1 cellular context compared by ENCODE assay signal in the genomic region with DNA sequence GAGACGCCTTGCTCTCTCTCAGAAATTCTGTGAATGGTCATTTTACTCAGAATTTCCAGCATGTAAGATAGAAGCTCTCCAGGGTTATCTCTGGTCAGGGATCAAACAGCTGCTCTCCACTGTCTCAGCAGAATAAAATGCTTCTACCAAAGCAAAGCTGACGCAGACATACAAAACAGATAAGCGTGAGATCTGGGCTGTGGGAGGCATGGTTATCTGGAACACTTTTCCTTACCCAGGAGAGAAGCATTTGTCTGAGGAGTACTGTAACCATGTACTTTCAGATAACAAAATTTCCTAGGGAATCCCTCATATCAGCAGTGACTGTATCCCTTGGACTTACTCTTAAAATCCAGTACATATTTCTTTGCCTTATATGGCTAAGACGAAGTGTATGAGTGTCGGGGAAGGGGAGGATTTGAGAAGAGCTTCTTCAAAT.
TF ChIP-seq lines count a peak whose summit lies in the region.

No MANE protein-coding gene starts in this region.

TF ChIP-seq in K562, 482 proteins besides CTCF, POLR2A, EP300 and RAD21 (continued from another document and continues in another):
- TF ChIP-seq, protein P1, sequence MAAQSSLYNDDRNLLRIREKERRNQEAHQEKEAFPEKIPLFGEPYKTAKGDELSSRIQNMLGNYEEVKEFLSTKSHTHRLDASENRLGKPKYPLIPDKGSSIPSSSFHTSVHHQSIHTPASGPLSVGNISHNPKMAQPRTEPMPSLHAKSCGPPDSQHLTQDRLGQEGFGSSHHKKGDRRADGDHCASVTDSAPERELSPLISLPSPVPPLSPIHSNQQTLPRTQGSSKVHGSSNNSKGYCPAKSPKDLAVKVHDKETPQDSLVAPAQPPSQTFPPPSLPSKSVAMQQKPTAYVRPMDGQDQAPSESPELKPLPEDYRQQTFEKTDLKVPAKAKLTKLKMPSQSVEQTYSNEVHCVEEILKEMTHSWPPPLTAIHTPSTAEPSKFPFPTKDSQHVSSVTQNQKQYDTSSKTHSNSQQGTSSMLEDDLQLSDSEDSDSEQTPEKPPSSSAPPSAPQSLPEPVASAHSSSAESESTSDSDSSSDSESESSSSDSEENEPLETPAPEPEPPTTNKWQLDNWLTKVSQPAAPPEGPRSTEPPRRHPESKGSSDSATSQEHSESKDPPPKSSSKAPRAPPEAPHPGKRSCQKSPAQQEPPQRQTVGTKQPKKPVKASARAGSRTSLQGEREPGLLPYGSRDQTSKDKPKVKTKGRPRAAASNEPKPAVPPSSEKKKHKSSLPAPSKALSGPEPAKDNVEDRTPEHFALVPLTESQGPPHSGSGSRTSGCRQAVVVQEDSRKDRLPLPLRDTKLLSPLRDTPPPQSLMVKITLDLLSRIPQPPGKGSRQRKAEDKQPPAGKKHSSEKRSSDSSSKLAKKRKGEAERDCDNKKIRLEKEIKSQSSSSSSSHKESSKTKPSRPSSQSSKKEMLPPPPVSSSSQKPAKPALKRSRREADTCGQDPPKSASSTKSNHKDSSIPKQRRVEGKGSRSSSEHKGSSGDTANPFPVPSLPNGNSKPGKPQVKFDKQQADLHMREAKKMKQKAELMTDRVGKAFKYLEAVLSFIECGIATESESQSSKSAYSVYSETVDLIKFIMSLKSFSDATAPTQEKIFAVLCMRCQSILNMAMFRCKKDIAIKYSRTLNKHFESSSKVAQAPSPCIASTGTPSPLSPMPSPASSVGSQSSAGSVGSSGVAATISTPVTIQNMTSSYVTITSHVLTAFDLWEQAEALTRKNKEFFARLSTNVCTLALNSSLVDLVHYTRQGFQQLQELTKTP (IDR thresholded peaks at IDR 0.05; ENCODE audit: low read depth in 1 of 2, partially characterized antibody in 2 of 2): peak in 1 of 2 experiments; percentile 91
- no peak for TF ChIP-seq BDP1 (IDR thresholded peaks at IDR 0.05; ENCODE audit: insufficient read depth, insufficient read length)
- TF ChIP-seq NBN (IDR thresholded peaks at IDR 0.05; ENCODE audit: low read depth): peak; percentile 94
- TF ChIP-seq, protein P2, sequence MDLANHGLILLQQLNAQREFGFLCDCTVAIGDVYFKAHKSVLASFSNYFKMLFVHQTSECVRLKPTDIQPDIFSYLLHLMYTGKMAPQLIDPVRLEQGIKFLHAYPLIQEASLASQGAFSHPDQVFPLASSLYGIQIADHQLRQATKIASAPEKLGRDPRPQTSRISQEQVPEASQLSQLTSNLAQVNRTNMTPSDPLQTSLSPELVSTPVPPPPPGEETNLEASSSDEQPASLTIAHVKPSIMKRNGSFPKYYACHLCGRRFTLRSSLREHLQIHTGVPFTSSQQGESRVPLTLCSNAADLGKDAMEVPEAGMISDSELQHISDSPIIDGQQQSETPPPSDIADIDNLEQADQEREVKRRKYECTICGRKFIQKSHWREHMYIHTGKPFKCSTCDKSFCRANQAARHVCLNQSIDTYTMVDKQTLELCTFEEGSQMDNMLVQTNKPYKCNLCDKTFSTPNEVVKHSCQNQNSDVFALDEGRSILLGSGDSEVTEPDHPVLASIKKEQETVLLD (IDR thresholded peaks at IDR 0.05): peak; percentile 49; the same call in 1 of the 2 replicates
- peak; percentile 94 for TF ChIP-seq CC2D1A (IDR thresholded peaks at IDR 0.05)
- TF ChIP-seq ZNF507 (tag; conservative IDR thresholded peaks at IDR 0.05): no peak
- no peak for TF ChIP-seq FUS (optimal IDR thresholded peaks at IDR 0.05; ENCODE audit: low read depth, low read length)
- TF ChIP-seq MAZ (CRISPR knock-in tag; conservative IDR thresholded peaks at IDR 0.05 in 1 of 2, IDR thresholded peaks at IDR 0.05 in 1 of 2): peak; percentile 33 to 37; a peak in 1 of 4 replicates
- TF ChIP-seq, protein P3, sequence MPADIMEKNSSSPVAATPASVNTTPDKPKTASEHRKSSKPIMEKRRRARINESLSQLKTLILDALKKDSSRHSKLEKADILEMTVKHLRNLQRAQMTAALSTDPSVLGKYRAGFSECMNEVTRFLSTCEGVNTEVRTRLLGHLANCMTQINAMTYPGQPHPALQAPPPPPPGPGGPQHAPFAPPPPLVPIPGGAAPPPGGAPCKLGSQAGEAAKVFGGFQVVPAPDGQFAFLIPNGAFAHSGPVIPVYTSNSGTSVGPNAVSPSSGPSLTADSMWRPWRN (IDR thresholded peaks at IDR 0.05; ENCODE audit: low read depth): peak; percentile 64; the same call in 1 of the 2 replicates
- TF ChIP-seq, protein P4, sequence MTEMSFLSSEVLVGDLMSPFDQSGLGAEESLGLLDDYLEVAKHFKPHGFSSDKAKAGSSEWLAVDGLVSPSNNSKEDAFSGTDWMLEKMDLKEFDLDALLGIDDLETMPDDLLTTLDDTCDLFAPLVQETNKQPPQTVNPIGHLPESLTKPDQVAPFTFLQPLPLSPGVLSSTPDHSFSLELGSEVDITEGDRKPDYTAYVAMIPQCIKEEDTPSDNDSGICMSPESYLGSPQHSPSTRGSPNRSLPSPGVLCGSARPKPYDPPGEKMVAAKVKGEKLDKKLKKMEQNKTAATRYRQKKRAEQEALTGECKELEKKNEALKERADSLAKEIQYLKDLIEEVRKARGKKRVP (CRISPR knock-in tag; IDR thresholded peaks at IDR 0.05): 0 out of 2 replicates have a peak, but pooled peaks have one; percentile 55
- peak; percentile 91 for TF ChIP-seq MTA3 (IDR thresholded peaks at IDR 0.05; ENCODE audit: borderline replicate concordance)
- TF ChIP-seq RCOR1 (IDR thresholded peaks at IDR 0.05; ENCODE audit: borderline replicate concordance in 1 of 2, low read depth in 2 of 2, low read length in 2 of 2): peak; percentile 73 to 98; a peak in 3 of 4 replicates
- TF ChIP-seq CHD1 (IDR thresholded peaks at IDR 0.05; ENCODE audit: low read length): no peak
- TF ChIP-seq, protein P5, sequence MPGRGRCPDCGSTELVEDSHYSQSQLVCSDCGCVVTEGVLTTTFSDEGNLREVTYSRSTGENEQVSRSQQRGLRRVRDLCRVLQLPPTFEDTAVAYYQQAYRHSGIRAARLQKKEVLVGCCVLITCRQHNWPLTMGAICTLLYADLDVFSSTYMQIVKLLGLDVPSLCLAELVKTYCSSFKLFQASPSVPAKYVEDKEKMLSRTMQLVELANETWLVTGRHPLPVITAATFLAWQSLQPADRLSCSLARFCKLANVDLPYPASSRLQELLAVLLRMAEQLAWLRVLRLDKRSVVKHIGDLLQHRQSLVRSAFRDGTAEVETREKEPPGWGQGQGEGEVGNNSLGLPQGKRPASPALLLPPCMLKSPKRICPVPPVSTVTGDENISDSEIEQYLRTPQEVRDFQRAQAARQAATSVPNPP (IDR thresholded peaks at IDR 0.05; ENCODE audit: borderline replicate concordance, insufficient read depth, insufficient read length): no peak
- peak; percentile 39; the same call in 1 of the 2 replicates for TF ChIP-seq TARDBP (IDR thresholded peaks at IDR 0.05)
- TF ChIP-seq MYC (IDR thresholded peaks at IDR 0.05; ENCODE audit: low read depth, low read length): peak; percentile 48
- TF ChIP-seq MYC (CRISPR knock-in tag; IDR thresholded peaks at IDR 0.05; ENCODE audit: borderline replicate concordance, low read depth): no peak
- peak; percentile 80; the same call in 1 of the 2 replicates for TF ChIP-seq LEF1 (IDR thresholded peaks at IDR 0.05)
- peak; percentile 98 for TF ChIP-seq ARID1B (IDR thresholded peaks at IDR 0.05)
- TF ChIP-seq C11orf30 (IDR thresholded peaks at IDR 0.05; ENCODE audit: low read depth): peak; percentile 50
- TF ChIP-seq POLR2AphosphoS5 (IDR thresholded peaks at IDR 0.05; ENCODE audit: control insufficient read depth, insufficient read depth, low read depth, low read length): peak; percentile 95
- peak; percentile 41 for TF ChIP-seq ZFP36 (IDR thresholded peaks at IDR 0.05; ENCODE audit: low read depth, low read length, partially characterized antibody)
- peak; percentile 94 for TF ChIP-seq SMARCC2 (IDR thresholded peaks at IDR 0.05; ENCODE audit: low read depth)
- TF ChIP-seq, protein P6, sequence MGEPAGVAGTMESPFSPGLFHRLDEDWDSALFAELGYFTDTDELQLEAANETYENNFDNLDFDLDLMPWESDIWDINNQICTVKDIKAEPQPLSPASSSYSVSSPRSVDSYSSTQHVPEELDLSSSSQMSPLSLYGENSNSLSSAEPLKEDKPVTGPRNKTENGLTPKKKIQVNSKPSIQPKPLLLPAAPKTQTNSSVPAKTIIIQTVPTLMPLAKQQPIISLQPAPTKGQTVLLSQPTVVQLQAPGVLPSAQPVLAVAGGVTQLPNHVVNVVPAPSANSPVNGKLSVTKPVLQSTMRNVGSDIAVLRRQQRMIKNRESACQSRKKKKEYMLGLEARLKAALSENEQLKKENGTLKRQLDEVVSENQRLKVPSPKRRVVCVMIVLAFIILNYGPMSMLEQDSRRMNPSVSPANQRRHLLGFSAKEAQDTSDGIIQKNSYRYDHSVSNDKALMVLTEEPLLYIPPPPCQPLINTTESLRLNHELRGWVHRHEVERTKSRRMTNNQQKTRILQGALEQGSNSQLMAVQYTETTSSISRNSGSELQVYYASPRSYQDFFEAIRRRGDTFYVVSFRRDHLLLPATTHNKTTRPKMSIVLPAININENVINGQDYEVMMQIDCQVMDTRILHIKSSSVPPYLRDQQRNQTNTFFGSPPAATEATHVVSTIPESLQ (CRISPR knock-in tag; IDR thresholded peaks at IDR 0.05): no peak
- no peak for TF ChIP-seq ZNF165 (CRISPR knock-in tag; IDR thresholded peaks at IDR 0.05; ENCODE audit: borderline replicate concordance)
- peak; percentile 96 for TF ChIP-seq GATA2 (CRISPR knock-in tag; IDR thresholded peaks at IDR 0.05)
- TF ChIP-seq MBD2 (IDR thresholded peaks at IDR 0.05; ENCODE audit: borderline replicate concordance, low read depth): peak; percentile 65; the same call in 1 of the 2 replicates
- TF ChIP-seq, protein P7, sequence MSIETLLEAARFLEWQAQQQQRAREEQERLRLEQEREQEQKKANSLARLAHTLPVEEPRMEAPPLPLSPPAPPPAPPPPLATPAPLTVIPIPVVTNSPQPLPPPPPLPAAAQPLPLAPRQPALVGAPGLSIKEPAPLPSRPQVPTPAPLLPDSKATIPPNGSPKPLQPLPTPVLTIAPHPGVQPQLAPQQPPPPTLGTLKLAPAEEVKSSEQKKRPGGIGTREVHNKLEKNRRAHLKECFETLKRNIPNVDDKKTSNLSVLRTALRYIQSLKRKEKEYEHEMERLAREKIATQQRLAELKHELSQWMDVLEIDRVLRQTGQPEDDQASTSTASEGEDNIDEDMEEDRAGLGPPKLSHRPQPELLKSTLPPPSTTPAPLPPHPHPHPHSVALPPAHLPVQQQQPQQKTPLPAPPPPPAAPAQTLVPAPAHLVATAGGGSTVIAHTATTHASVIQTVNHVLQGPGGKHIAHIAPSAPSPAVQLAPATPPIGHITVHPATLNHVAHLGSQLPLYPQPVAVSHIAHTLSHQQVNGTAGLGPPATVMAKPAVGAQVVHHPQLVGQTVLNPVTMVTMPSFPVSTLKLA (conservative IDR thresholded peaks at IDR 0.05): peak; percentile 16 to 71; a peak in 2 of 4 replicates
- TF ChIP-seq, protein P8, sequence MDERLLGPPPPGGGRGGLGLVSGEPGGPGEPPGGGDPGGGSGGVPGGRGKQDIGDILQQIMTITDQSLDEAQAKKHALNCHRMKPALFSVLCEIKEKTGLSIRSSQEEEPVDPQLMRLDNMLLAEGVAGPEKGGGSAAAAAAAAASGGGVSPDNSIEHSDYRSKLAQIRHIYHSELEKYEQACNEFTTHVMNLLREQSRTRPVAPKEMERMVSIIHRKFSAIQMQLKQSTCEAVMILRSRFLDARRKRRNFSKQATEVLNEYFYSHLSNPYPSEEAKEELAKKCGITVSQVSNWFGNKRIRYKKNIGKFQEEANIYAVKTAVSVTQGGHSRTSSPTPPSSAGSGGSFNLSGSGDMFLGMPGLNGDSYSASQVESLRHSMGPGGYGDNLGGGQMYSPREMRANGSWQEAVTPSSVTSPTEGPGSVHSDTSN (CRISPR knock-in tag; IDR thresholded peaks at IDR 0.05; ENCODE audit: low read depth): no peak
- TF ChIP-seq, protein P8 (tag; conservative IDR thresholded peaks at IDR 0.05; ENCODE audit: low read depth): 0 out of 2 replicates have a peak, but pooled peaks have one; percentile 33
- peak; percentile 69; the same call in 1 of the 2 replicates for TF ChIP-seq ZNF212 (CRISPR knock-in tag; IDR thresholded peaks at IDR 0.05)
- TF ChIP-seq, protein P9, sequence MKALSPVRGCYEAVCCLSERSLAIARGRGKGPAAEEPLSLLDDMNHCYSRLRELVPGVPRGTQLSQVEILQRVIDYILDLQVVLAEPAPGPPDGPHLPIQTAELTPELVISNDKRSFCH (CRISPR knock-in tag; IDR thresholded peaks at IDR 0.05): no peak
- TF ChIP-seq, protein P9 (tag; IDR thresholded peaks at IDR 0.05): peak; percentile 32; the same call in 1 of the 2 replicates
- TF ChIP-seq FOXM1 (IDR thresholded peaks at IDR 0.05; ENCODE audit: low read depth): peak; percentile 93
- TF ChIP-seq FOXM1 (CRISPR knock-in tag; IDR thresholded peaks at IDR 0.05; ENCODE audit: low read depth): no peak
- TF ChIP-seq HDAC3 (IDR thresholded peaks at IDR 0.05; ENCODE audit: borderline replicate concordance, partially characterized antibody): peak; percentile 87
- TF ChIP-seq ZNF316 (IDR thresholded peaks at IDR 0.05): peak; percentile 15; the same call in 1 of the 2 replicates
- TF ChIP-seq POLR2AphosphoS2 (IDR thresholded peaks at IDR 0.05; ENCODE audit: low read length): no peak
- TF ChIP-seq MTA2 (IDR thresholded peaks at IDR 0.05; ENCODE audit: low read depth): peak; percentile 97
- TF ChIP-seq PCBP1 (IDR thresholded peaks at IDR 0.05; ENCODE audit: low read depth, low read length, poor library complexity, severe bottlenecking): no peak
- peak; percentile 43 for TF ChIP-seq SP1 (CRISPR knock-in tag; IDR thresholded peaks at IDR 0.05)
- TF ChIP-seq, protein P10, sequence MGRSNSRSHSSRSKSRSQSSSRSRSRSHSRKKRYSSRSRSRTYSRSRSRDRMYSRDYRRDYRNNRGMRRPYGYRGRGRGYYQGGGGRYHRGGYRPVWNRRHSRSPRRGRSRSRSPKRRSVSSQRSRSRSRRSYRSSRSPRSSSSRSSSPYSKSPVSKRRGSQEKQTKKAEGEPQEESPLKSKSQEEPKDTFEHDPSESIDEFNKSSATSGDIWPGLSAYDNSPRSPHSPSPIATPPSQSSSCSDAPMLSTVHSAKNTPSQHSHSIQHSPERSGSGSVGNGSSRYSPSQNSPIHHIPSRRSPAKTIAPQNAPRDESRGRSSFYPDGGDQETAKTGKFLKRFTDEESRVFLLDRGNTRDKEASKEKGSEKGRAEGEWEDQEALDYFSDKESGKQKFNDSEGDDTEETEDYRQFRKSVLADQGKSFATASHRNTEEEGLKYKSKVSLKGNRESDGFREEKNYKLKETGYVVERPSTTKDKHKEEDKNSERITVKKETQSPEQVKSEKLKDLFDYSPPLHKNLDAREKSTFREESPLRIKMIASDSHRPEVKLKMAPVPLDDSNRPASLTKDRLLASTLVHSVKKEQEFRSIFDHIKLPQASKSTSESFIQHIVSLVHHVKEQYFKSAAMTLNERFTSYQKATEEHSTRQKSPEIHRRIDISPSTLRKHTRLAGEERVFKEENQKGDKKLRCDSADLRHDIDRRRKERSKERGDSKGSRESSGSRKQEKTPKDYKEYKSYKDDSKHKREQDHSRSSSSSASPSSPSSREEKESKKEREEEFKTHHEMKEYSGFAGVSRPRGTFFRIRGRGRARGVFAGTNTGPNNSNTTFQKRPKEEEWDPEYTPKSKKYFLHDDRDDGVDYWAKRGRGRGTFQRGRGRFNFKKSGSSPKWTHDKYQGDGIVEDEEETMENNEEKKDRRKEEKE (IDR thresholded peaks at IDR 0.05; ENCODE audit: borderline replicate concordance in 1 of 2, control insufficient read depth in 1 of 2, low read depth in 2 of 2, low read length in 1 of 2): no peak
